8 cellular contexts compared by ENCODE assay signal in the genomic region with DNA sequence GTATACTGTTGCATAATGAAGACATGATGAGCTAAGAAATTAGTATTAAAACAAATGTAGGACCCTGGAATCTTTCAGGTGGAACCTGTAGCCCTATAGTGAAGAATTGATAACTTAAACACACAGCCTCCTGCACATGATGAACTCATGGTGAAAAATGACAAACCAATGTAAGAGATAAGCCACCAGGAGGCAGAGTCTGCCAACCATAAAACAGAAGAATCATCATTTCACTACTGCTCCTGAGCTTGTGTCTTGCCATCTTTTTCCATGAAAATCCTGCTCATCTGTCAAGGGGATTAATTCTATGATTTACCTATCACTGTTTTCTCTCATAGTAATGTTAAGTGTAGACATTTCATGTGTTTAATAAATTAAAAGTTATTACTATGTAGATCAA.
DNase-seq lines count a peak whose midpoint lies in the region; ATAC-seq and TF ChIP-seq lines count a peak whose summit lies in the region.

No MANE protein-coding gene starts in this region.

- in situ Hi-C loops in GM13977 (cut with MboI; ENCODE audit: low pct_unique_long_range_greater_than_20kb, low sequenced_read_pairs, unreplicated experiment), result no loop called here

- DNase-seq in GM13977 (ENCODE audit: low spot score), result no peak
- DNase-seq in fibroblast of the aortic adventitia (ENCODE audit: low read depth), result peak; percentile 31
- DNase-seq in renal cortical epithelial cell (ENCODE audit: low read depth), result peak; percentile 41
- no peak for DNase-seq in activated CD8-positive, alpha-beta memory T cell treated with anti-CD3 and anti-CD28 coated beads, Interleukin-2, amount 10 ng/mL, durations not matched to agents 7 days and 5 days
- no peak for DNase-seq in NCI-H2107 (lab: John Stamatoyannopoulos, UW)
- no peak for DNase-seq in activated CD4-positive, CD25-positive, alpha-beta regulatory T cell treated with anti-CD3 and anti-CD28 coated beads, Interleukin-2, amount 50 U/mL, for 72 hours
- DNase-seq in activated T-cell treated with anti-CD3 and anti-CD28 coated beads, Interleukin-2, amount 50 U/mL, for 24 hours, result no peak

- TF ChIP-seq CTCF in GM13977 (IDR thresholded peaks at IDR 0.05; ENCODE audit: extremely low read depth, insufficient read depth, missing control alignments) (peak; percentile 39), OCI-LY3 (IDR thresholded peaks at IDR 0.05; ENCODE audit: low read depth, low read length) (peak; percentile 17), fibroblast of the aortic adventitia (IDR thresholded peaks at IDR 0.05; ENCODE audit: insufficient read depth, low read length) (peak; percentile 31)

- H3K4me1 Mint-ChIP-seq in activated CD8-positive, alpha-beta memory T cell treated with anti-CD3 and anti-CD28 coated beads, Interleukin-2, amount 10 ng/mL, durations not matched to agents 7 days and 5 days, result no peaks in the 10 kb centered on the region
- H3K4me1 Mint-ChIP-seq in activated T-cell treated with anti-CD3 and anti-CD28 coated beads, Interleukin-2, amount 50 U/mL, for 24 hours (ENCODE audit: low read depth), result no peaks in the 10 kb centered on the region

- no peaks in the 10 kb centered on the region for H3K36me3 Mint-ChIP-seq in activated CD8-positive, alpha-beta memory T cell treated with anti-CD3 and anti-CD28 coated beads, Interleukin-2, amount 10 ng/mL, durations not matched to agents 7 days and 5 days
- H3K36me3 Mint-ChIP-seq in activated T-cell treated with anti-CD3 and anti-CD28 coated beads, Interleukin-2, amount 50 U/mL, for 24 hours (ENCODE audit: low read depth), result no peaks in the 10 kb centered on the region

- H3K27ac ChIP-seq in OCI-LY3 (ENCODE audit: low read length), result no peak overlapping the region

- no peaks in the 10 kb centered on the region for H3K27me3 Mint-ChIP-seq in activated CD8-positive, alpha-beta memory T cell treated with anti-CD3 and anti-CD28 coated beads, Interleukin-2, amount 10 ng/mL, durations not matched to agents 7 days and 5 days
- H3K27me3 Mint-ChIP-seq in activated T-cell treated with anti-CD3 and anti-CD28 coated beads, Interleukin-2, amount 50 U/mL, for 24 hours, result no peaks in the 10 kb centered on the region

- H3K4me1 ChIP-seq in OCI-LY3 (ENCODE audit: low read length), result no peaks in the 10 kb centered on the region

- no peak overlapping the region for H3K4me3 Mint-ChIP-seq in activated CD8-positive, alpha-beta memory T cell treated with anti-CD3 and anti-CD28 coated beads, Interleukin-2, amount 10 ng/mL, durations not matched to agents 7 days and 5 days
- H3K4me3 Mint-ChIP-seq in activated T-cell treated with anti-CD3 and anti-CD28 coated beads, Interleukin-2, amount 50 U/mL, for 24 hours, result no peak overlapping the region

- no peaks in the 10 kb centered on the region for H3K36me3 ChIP-seq in OCI-LY3 (replicated peaks; ENCODE audit: low read depth, low read length)

- no peak overlapping the region for H3K27ac Mint-ChIP-seq in activated CD8-positive, alpha-beta memory T cell treated with anti-CD3 and anti-CD28 coated beads, Interleukin-2, amount 10 ng/mL, durations not matched to agents 7 days and 5 days
- H3K27ac Mint-ChIP-seq in activated T-cell treated with anti-CD3 and anti-CD28 coated beads, Interleukin-2, amount 50 U/mL, for 24 hours, result no peak overlapping the region

- H3K4me3 ChIP-seq in OCI-LY3 (ENCODE audit: low read length) (no peak overlapping the region), fibroblast of the aortic adventitia (ENCODE audit: low read depth, low read length) (no peak overlapping the region)

- CTCF ChIA-PET in activated CD8-positive, alpha-beta memory T cell treated with anti-CD3 and anti-CD28 coated beads, Interleukin-2, amount 10 ng/mL, durations not matched to agents 7 days and 5 days (lab: Charles Lee), result no interaction called here

- ATAC-seq in activated CD8-positive, alpha-beta memory T cell treated with anti-CD3 and anti-CD28 coated beads, Interleukin-2, amount 10 ng/mL, durations not matched to agents 7 days and 5 days, result no peak

- no peaks in the 10 kb centered on the region for H4K20me1 ChIP-seq in OCI-LY3 (ENCODE audit: insufficient read depth, low read length)

- H3K4me2 ChIP-seq in OCI-LY3 (ENCODE audit: low read length), result no peak overlapping the region

- no peaks in the 10 kb centered on the region for H3K9me3 ChIP-seq in OCI-LY3 (ENCODE audit: insufficient read depth, low read length)

- H3K9me3 Mint-ChIP-seq in activated CD8-positive, alpha-beta memory T cell treated with anti-CD3 and anti-CD28 coated beads, Interleukin-2, amount 10 ng/mL, durations not matched to agents 7 days and 5 days (ENCODE audit: low read depth), result peaks cover 3% of the 10 kb centered on the region
- peaks cover 2% of the 10 kb centered on the region for H3K9me3 Mint-ChIP-seq in activated T-cell treated with anti-CD3 and anti-CD28 coated beads, Interleukin-2, amount 50 U/mL, for 24 hours

- H3K9ac ChIP-seq in OCI-LY3 (ENCODE audit: low read length), result no peak overlapping the region

- H2AFZ ChIP-seq in OCI-LY3 (ENCODE audit: low read depth, low read length), result no peak overlapping the region

- H3K27me3 ChIP-seq in OCI-LY3 (ENCODE audit: low read depth, low read length), result no peaks in the 10 kb centered on the region

- no peaks in the 10 kb centered on the region for H3K79me2 ChIP-seq in OCI-LY3 (ENCODE audit: low read length)

Comparison
In these comparisons a context has a peak if more than half of its experiments do, and no peak if none do; other contexts are left out.
1. DNase-seq: peak in fibroblast of the aortic adventitia (single experiment) and renal cortical epithelial cell (single experiment); none in GM13977 (single experiment), activated CD8-positive, alpha-beta memory T cell treated with anti-CD3 and anti-CD28 coated beads, Interleukin-2, amount 10 ng/mL, durations not matched to agents 7 days and 5 days (single experiment), NCI-H2107 (single experiment), activated CD4-positive, CD25-positive, alpha-beta regulatory T cell treated with anti-CD3 and anti-CD28 coated beads, Interleukin-2, amount 50 U/mL, for 72 hours (single experiment) and activated T-cell treated with anti-CD3 and anti-CD28 coated beads, Interleukin-2, amount 50 U/mL, for 24 hours (single experiment).
2. Peak in every context shown above with its lines, with median percentiles within 50 percentile points of each other: CTCF ChIP-seq.